ENCODE assay signal across 1 cellular context in genomic region chr13:112225429-112226090, GRCh38.
TF ChIP-seq lines count a peak whose summit lies in the region.

No MANE protein-coding gene starts in this region.

TF ChIP-seq in GM23338, 12 proteins besides CTCF, POLR2A, EP300 and RAD21 (continued from another document):
- TF ChIP-seq, protein P1, sequence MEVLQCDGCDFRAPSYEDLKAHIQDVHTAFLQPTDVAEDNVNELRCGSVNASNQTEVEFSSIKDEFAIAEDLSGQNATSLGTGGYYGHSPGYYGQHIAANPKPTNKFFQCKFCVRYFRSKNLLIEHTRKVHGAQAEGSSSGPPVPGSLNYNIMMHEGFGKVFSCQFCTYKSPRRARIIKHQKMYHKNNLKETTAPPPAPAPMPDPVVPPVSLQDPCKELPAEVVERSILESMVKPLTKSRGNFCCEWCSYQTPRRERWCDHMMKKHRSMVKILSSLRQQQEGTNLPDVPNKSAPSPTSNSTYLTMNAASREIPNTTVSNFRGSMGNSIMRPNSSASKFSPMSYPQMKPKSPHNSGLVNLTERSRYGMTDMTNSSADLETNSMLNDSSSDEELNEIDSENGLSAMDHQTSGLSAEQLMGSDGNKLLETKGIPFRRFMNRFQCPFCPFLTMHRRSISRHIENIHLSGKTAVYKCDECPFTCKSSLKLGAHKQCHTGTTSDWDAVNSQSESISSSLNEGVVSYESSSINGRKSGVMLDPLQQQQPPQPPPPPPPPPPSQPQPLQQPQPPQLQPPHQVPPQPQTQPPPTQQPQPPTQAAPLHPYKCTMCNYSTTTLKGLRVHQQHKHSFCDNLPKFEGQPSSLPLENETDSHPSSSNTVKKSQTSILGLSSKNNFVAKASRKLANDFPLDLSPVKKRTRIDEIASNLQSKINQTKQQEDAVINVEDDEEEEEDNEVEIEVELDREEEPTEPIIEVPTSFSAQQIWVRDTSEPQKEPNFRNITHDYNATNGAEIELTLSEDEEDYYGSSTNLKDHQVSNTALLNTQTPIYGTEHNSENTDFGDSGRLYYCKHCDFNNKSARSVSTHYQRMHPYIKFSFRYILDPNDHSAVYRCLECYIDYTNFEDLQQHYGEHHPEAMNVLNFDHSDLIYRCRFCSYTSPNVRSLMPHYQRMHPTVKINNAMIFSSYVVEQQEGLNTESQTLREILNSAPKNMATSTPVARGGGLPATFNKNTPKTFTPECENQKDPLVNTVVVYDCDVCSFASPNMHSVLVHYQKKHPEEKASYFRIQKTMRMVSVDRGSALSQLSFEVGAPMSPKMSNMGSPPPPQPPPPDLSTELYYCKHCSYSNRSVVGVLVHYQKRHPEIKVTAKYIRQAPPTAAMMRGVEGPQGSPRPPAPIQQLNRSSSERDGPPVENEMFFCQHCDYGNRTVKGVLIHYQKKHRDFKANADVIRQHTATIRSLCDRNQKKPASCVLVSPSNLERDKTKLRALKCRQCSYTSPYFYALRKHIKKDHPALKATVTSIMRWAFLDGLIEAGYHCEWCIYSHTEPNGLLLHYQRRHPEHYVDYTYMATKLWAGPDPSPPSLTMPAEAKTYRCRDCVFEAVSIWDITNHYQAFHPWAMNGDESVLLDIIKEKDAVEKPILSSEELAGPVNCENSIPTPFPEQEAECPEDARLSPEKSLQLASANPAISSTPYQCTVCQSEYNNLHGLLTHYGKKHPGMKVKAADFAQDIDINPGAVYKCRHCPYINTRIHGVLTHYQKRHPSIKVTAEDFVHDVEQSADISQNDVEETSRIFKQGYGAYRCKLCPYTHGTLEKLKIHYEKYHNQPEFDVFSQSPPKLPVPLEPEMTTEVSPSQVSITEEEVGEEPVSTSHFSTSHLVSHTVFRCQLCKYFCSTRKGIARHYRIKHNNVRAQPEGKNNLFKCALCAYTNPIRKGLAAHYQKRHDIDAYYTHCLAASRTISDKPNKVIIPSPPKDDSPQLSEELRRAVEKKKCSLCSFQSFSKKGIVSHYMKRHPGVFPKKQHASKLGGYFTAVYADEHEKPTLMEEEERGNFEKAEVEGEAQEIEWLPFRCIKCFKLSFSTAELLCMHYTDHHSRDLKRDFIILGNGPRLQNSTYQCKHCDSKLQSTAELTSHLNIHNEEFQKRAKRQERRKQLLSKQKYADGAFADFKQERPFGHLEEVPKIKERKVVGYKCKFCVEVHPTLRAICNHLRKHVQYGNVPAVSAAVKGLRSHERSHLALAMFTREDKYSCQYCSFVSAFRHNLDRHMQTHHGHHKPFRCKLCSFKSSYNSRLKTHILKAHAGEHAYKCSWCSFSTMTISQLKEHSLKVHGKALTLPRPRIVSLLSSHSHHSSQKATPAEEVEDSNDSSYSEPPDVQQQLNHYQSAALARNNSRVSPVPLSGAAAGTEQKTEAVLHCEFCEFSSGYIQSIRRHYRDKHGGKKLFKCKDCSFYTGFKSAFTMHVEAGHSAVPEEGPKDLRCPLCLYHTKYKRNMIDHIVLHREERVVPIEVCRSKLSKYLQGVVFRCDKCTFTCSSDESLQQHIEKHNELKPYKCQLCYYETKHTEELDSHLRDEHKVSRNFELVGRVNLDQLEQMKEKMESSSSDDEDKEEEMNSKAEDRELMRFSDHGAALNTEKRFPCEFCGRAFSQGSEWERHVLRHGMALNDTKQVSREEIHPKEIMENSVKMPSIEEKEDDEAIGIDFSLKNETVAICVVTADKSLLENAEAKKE (CRISPR knock-in tag; IDR thresholded peaks at IDR 0.05) = no peak
- TF ChIP-seq CREB1 (CRISPR knock-in tag; IDR thresholded peaks at IDR 0.05; ENCODE audit: low read depth) = no peak
- no peak for TF ChIP-seq REST (IDR thresholded peaks at IDR 0.05; ENCODE audit: unreplicated experiment)
- TF ChIP-seq JUNB (IDR thresholded peaks at IDR 0.05; ENCODE audit: unreplicated experiment) = no peak
